ENCODE assay signal across 14 cellular contexts in genomic region chr2:100650151-100650550, GRCh38.
"Had no signal": no experiment of that assay in that cellular context is flagged by ENCODE, and none has a peak within 500 bp of the region (broad histone marks: within the 10 kb centered on the region; RNA-seq: fewer than 3 reads in every experiment).

No MANE protein-coding gene starts in this region.

- H3K4me3 Mint-ChIP-seq: memory B cell; natural killer cell; stimulated activated effector memory CD8-positive, alpha-beta T cell treated with anti-CD3 and anti-CD28 coated beads, Interleukin-12 subunit alpha, Interleukin-12 subunit beta, amount 100 ng/mL, for 72 hours had no signal

- H3K36me3 ChIP-seq: ascending aorta, breast epithelium, tibial artery, uterus had no signal

- H3K4me3 ChIP-seq: ascending aorta, breast epithelium, mucosa of descending colon, tibial artery, uterus had no signal

- DNase-seq: head of caudate nucleus, kidney glomerular epithelial cell, left ventricle myocardium superior, mucosa of descending colon, natural killer cell, SW 1271, T-helper 9 cell, tibial artery, uterus had no signal

- H3K9me3 ChIP-seq: mucosa of descending colon, uterus had no signal

- H3K36me3 Mint-ChIP-seq: natural killer cell; stimulated activated effector memory CD8-positive, alpha-beta T cell treated with anti-CD3 and anti-CD28 coated beads, Interleukin-12 subunit alpha, Interleukin-12 subunit beta, amount 100 ng/mL, for 72 hours had no signal

- H3K27ac Mint-ChIP-seq: memory B cell; natural killer cell; stimulated activated effector memory CD8-positive, alpha-beta T cell treated with anti-CD3 and anti-CD28 coated beads, Interleukin-12 subunit alpha, Interleukin-12 subunit beta, amount 100 ng/mL, for 72 hours had no signal

- H3K27ac ChIP-seq: ascending aorta, breast epithelium, tibial artery, uterus had no signal

- H3K27me3 ChIP-seq: ascending aorta, breast epithelium, tibial artery, uterus had no signal

- H3K4me1 ChIP-seq: ascending aorta, breast epithelium, tibial artery, uterus had no signal

- ATAC-seq: activated CD4-positive, CD25-positive, alpha-beta regulatory T cell treated with anti-CD3 and anti-CD28 coated beads, Interleukin-2, amount 50 U/mL, for 24 hours; left ventricle myocardium superior; mucosa of descending colon; natural killer cell; stimulated activated effector memory CD8-positive, alpha-beta T cell treated with anti-CD3 and anti-CD28 coated beads, Interleukin-12 subunit alpha, Interleukin-12 subunit beta, amount 100 ng/mL, for 72 hours had no signal
